Comparison of ENCODE assay signal across 8 cellular contexts in the genomic region with DNA sequence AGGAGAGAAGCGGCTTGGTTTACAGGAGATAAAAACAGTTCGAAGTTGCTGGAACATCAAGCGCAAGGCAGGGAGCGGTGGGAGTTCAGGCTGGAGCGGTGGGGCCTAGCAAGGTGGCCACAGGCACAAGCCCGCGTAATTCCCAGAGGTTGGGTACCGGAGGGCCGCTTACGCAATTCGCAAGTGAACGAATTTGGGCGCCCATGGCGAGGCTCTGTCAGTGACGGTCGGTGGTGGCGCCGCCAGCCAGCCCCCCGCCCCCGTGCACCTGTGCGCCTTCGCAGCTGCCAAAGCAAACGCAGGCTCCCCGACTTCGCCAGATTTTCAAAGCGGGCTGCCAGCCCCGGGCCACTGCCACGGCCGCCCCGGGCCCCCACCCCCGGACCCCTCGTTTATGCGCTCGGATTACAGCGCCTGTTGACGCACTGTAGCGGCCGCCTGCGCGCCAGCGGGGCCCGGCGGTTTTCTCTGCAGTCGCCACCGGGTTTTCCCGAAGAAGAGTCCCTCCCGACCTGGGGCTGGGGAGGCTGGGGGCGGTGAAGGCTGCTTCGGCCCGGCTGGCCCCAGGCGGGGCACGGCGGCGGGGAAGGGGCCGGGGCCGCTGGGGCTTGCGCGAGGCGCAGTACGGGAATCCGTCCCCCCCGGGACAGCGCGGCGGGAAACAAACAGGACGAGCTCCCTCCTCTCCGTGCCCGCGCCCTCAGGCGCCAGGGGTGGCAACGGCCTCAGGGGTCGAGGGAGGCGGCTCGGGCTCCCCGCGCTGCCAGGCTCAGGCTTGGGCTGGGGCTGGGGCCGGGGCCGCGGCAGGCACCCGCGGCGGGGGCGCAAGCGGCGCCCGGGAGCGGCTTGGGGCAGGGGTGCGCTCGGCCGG. TPM values are rescaled to one million over a fixed set of nuclear protein-coding genes. Genes with fewer than 3 reads are reported as not detected.
DNase-seq lines count a peak whose midpoint lies in the region; ATAC-seq, FAIRE-seq and TF ChIP-seq lines count a peak whose summit lies in the region.

No MANE protein-coding gene starts in this region.

- ATAC-seq in GM19463 (IDR thresholded peaks at IDR 0.05; ENCODE audit: unreplicated experiment): peak; percentile 13

- H3K9ac ChIP-seq in HUES48 (ENCODE audit: low read depth, low read length): no peak overlapping the region
- peak overlapping the region; percentile 56 for H3K9ac ChIP-seq in keratinocyte (ENCODE audit: control insufficient read depth, extremely low read depth, insufficient read depth, low read length)

- H3K4me1 ChIP-seq in Caco-2 (peaks cover 22% of the 10 kb centered on the region), HUES48 (ENCODE audit: control insufficient read depth, insufficient read depth, low read length) (peaks cover 8% of the 10 kb centered on the region; the same call in 1 of the 2 replicates), keratinocyte (ENCODE audit: control insufficient read depth, extremely low read depth, insufficient read depth, low read length) (peaks cover 18% of the 10 kb centered on the region)

- H4K20me1 ChIP-seq in keratinocyte (ENCODE audit: control insufficient read depth, extremely low read depth, insufficient read depth, low read length): no peaks in the 10 kb centered on the region

- H3K36me3 ChIP-seq in Caco-2 (ENCODE audit: control insufficient read depth, insufficient read depth, low read length) (no peaks in the 10 kb centered on the region), HUES48 (ENCODE audit: control insufficient read depth, insufficient read depth, low read length) (no peaks in the 10 kb centered on the region), keratinocyte (ENCODE audit: control insufficient read depth in 2 of 2, extremely low read depth in 1 of 2, insufficient read depth in 2 of 2, low read length in 2 of 2) (peaks cover 3 to 10% of the 10 kb centered on the region in 2 experiments)

- POLR2A ChIA-PET in Caco-2 (lab: Charles Lee): interaction anchor here (1.4 to 2.2 kb wide), 2 partner anchors 12 to 112 kb away, joined by 6 to 14 read pairs; a partner anchor contains a TSS
- POLR2A ChIA-PET in MCF 10A (lab: Yijun Ruan, JAX): interaction anchor here (0.8 kb wide), 1 partner anchor 14 kb away, joined by 3 read pairs; no protein-coding TSS in a partner anchor

- H3K27me3 Mint-ChIP-seq in Caco-2 (ENCODE audit: insufficient read depth, unreplicated experiment) (no peaks in the 10 kb centered on the region), MCF 10A (ENCODE audit: insufficient read depth, unreplicated experiment) (no peaks in the 10 kb centered on the region)

- H3K4me3 Mint-ChIP-seq in Caco-2 (ENCODE audit: unreplicated experiment): peak overlapping the region; percentile 76
- peak overlapping the region; percentile 62 for H3K4me3 Mint-ChIP-seq in MCF 10A (ENCODE audit: unreplicated experiment)

- FAIRE-seq in keratinocyte (lab: Jason Lieb, UNC): no peak

- H3K4me3 ChIP-seq in Caco-2 (ENCODE audit: low read depth, low read length) (peak overlapping the region; percentile 62), HUES48 (ENCODE audit: low read depth, low read length) (peak overlapping the region; percentile 82), keratinocyte (ENCODE audit: control insufficient read depth in 2 of 3, extremely low read depth in 1 of 3, insufficient read depth in 2 of 3, low read depth in 1 of 3, low read length in 3 of 3) (peak overlapping the region; percentile 29 to 63 (median 56))

- dilution Hi-C loops in keratinocyte (cut with MboI; ENCODE audit: extremely low pct_ligation_motif_present, low sequenced_read_pairs): no loop called here

- H3K9me3 ChIP-seq in Caco-2 (no peaks in the 10 kb centered on the region), HUES48 (ENCODE audit: control insufficient read depth, insufficient read depth, low read length) (no peaks in the 10 kb centered on the region), keratinocyte (ENCODE audit: control insufficient read depth, low read depth, low read length) (no peaks in the 10 kb centered on the region)

- DNase-seq in Caco-2 (peak in 1 of 2 experiments; percentile 58), UCSD-AML1 (lab: John Stamatoyannopoulos, UW; ENCODE audit: unreplicated experiment) (peak; percentile 53), MCF 10A (ENCODE audit: unreplicated experiment) (no peak), keratinocyte (ENCODE audit: low read depth, low spot score) (no peak), inferior parietal cortex (ENCODE audit: extremely low spot score) (no peak)
- DNase-seq in stimulated activated CD4-positive, alpha-beta T cell treated with anti-CD3 and anti-CD28 coated beads, Interleukin-12 subunit alpha, Interleukin-12 subunit beta, amount 100 ng/mL, for 48 hours (ENCODE audit: low read depth in 2 of 3, low spot score in 1 of 3): peak; percentile 27 to 45 (median 30)

- H3K4me1 Mint-ChIP-seq in Caco-2 (ENCODE audit: low read depth, unreplicated experiment): peaks cover 25% of the 10 kb centered on the region
- peaks cover 5% of the 10 kb centered on the region for H3K4me1 Mint-ChIP-seq in MCF 10A (ENCODE audit: insufficient read depth, unreplicated experiment)

- H3K27ac ChIP-seq in HUES48 (ENCODE audit: low read depth, low read length) (peak overlapping the region; percentile 48), keratinocyte (ENCODE audit: control insufficient read depth, insufficient read depth, low read length) (no peak overlapping the region)

- H3K9me1 ChIP-seq in keratinocyte (ENCODE audit: control insufficient read depth, extremely low read depth, insufficient read depth, low read length): no peaks in the 10 kb centered on the region

- intact Hi-C loops in Caco-2 (cut with micrococcal nuclease; ENCODE audit: unreplicated experiment) (loop anchor here (5.0 to 10.0 kb wide), 2 partner anchors 110 to 402 kb away; a partner anchor contains a TSS), MCF 10A (cut with micrococcal nuclease) (no loop called here)

- H3K27ac Mint-ChIP-seq in Caco-2 (ENCODE audit: unreplicated experiment): no peak overlapping the region
- H3K27ac Mint-ChIP-seq in MCF 10A (ENCODE audit: low read depth, unreplicated experiment): peak overlapping the region; percentile 74

- H3K4me2 ChIP-seq in keratinocyte (ENCODE audit: control insufficient read depth, extremely low read depth, insufficient read depth, low read depth, low read length): peak overlapping the region; percentile 76

- CTCF ChIA-PET in Caco-2 (lab: Charles Lee) (interaction anchor here (0.6 to 2.2 kb wide), 3 partner anchors 12 to 517 kb away, joined by 3 to 14 read pairs (median 4); no protein-coding TSS in a partner anchor), MCF 10A (lab: Yijun Ruan, JAX) (interaction anchor here (0.7 kb wide), 1 partner anchor 206 kb away, joined by 3 read pairs; no protein-coding TSS in a partner anchor)

- H3K9me3 Mint-ChIP-seq in Caco-2 (ENCODE audit: unreplicated experiment) (no peaks in the 10 kb centered on the region), MCF 10A (ENCODE audit: unreplicated experiment) (no peaks in the 10 kb centered on the region)

- no peaks in the 10 kb centered on the region for H3K79me2 ChIP-seq in keratinocyte (ENCODE audit: control insufficient read depth, insufficient read depth, low read length)

- BruUV-seq in Caco-2 (replicated peaks; lab: Mats Ljungman, UMichigan) (no TSS peak), MCF 10A (replicated peaks; lab: Mats Ljungman, UMichigan) (no TSS peak)

- peak in 1 of 2 experiments; percentile 2 for TF ChIP-seq CTCF in Caco-2 (IDR thresholded peaks at IDR 0.05; ENCODE audit: insufficient read depth in 1 of 2, low read depth in 1 of 2, low read length in 1 of 2, severe bottlenecking in 1 of 2, unreplicated experiment in 1 of 2)
- TF ChIP-seq CTCF in MCF 10A (IDR thresholded peaks at IDR 0.05; ENCODE audit: unreplicated experiment): no peak
- TF ChIP-seq CTCF in keratinocyte (optimal IDR thresholded peaks at IDR 0.05 in 1 of 3, IDR thresholded peaks at IDR 0.05 in 1 of 3, conservative IDR thresholded peaks at IDR 0.05 in 1 of 3; ENCODE audit: extremely low read depth in 1 of 3, insufficient read depth in 2 of 3, low read length in 3 of 3): no peak

- H2AFZ ChIP-seq in keratinocyte (ENCODE audit: control insufficient read depth, low read length): peak overlapping the region; percentile 80

- H3K27me3 ChIP-seq in Caco-2 (replicated peaks; ENCODE audit: control insufficient read depth, insufficient read depth, low read length) (no peaks in the 10 kb centered on the region), HUES48 (ENCODE audit: control insufficient read depth, insufficient read depth, low read length) (peaks cover 16% of the 10 kb centered on the region), keratinocyte (ENCODE audit: control insufficient read depth, extremely low read depth, insufficient read depth, low read length) (no peaks in the 10 kb centered on the region)

- H3K36me3 Mint-ChIP-seq in Caco-2 (ENCODE audit: insufficient read depth, unreplicated experiment): peaks cover 4% of the 10 kb centered on the region
- peaks cover 41% of the 10 kb centered on the region for H3K36me3 Mint-ChIP-seq in MCF 10A (ENCODE audit: insufficient read depth, unreplicated experiment)

RNA-seq across cellular contexts. Expression of a gene that starts 0.7 kb away (rescaled TPM):
- total RNA-seq in Caco-2 (2022) (7.9 and 9.3 TPM in 2 replicates), MCF 10A (2022) (1.6 and 1.9 TPM in 2 replicates)
- polyA plus RNA-seq in keratinocyte: 0.41 to 1.3 TPM (median 1.1 TPM) in 3 replicates
- 1.1 TPM for polyA plus RNA-seq in keratinocyte (2011; ENCODE audit: low read depth)
- 0.10 and 0.13 TPM in 2 replicates for polyA plus RNA-seq in keratinocyte (2011; cell fraction: cytosol; rRNA removed)
- 6.4 and 6.6 TPM in 2 replicates for polyA plus RNA-seq in keratinocyte (2011; cell fraction: nucleus; rRNA removed)
- polyA plus RNA-seq in keratinocyte (2012; ENCODE audit: low replicate concordance): 0.33 and 2.0 TPM in 2 replicates
- 0.40 to 0.83 TPM in 2 of 3 replicates, not detected in the other for polyA minus RNA-seq in keratinocyte
- polyA minus RNA-seq in keratinocyte (2011; cell fraction: cytosol; rRNA and poly(A)+ RNA removed): not detected
- 5.1 and 11.5 TPM in 2 replicates for polyA minus RNA-seq in keratinocyte (2011; cell fraction: nucleus; rRNA and poly(A)+ RNA removed)

Comparison
In these comparisons a context has a peak if more than half of its experiments do, and no peak if none do; other contexts are left out.
1. DNase-seq: peak in UCSD-AML1 (single experiment) and stimulated activated CD4-positive, alpha-beta T cell treated with anti-CD3 and anti-CD28 coated beads, Interleukin-12 subunit alpha, Interleukin-12 subunit beta, amount 100 ng/mL, for 48 hours (3 of 3); none in MCF 10A (single experiment), keratinocyte (single experiment) and inferior parietal cortex (single experiment).
2. Peak in every context shown above with its lines, with median percentiles within 50 percentile points of each other: H3K4me3 ChIP-seq.